ENCODE assay signal across 9 cellular contexts in genomic region chr1:210234254-210234747, GRCh38. TPM values are rescaled to one million over a fixed set of nuclear protein-coding genes. Genes with fewer than 3 reads are reported as not detected.
DNase-seq lines count a peak whose midpoint lies in the region; ATAC-seq, FAIRE-seq and TF ChIP-seq lines count a peak whose summit lies in the region.
"Had no signal": no experiment of that assay in that cellular context is flagged by ENCODE, and none has a peak within 500 bp of the region (broad histone marks: within the 10 kb centered on the region; RNA-seq: fewer than 3 reads in every experiment).

No MANE protein-coding gene starts in this region.

- 36% methylated on average over 12 of the region's 15 CpGs for WGBS in esophagus muscularis mucosa
- WGBS in prostate gland: 15% methylated on average over 15 of the region's 15 CpGs

- TF ChIP-seq EP300 in esophagus muscularis mucosa (IDR thresholded peaks at IDR 0.05): no peak

- H3K4me1 ChIP-seq in esophagus muscularis mucosa: peaks cover 36 to 77% (median 75%) of the 10 kb centered on the region in 4 donors
- H3K4me1 ChIP-seq in prostate gland (replicated peaks): no peaks in the 10 kb centered on the region
- H3K4me1 ChIP-seq in mucosa of descending colon (ENCODE audit: low read depth): no peaks in the 10 kb centered on the region

- no peak for FAIRE-seq in H54 (lab: Jason Lieb, UNC)

- H3K4me3 ChIP-seq in esophagus muscularis mucosa: peak overlapping the region; percentile 72 to 85 (median 78)
- peak overlapping the region; percentile 46 to 67 for H3K4me3 ChIP-seq in prostate gland
- no peak overlapping the region for H3K4me3 ChIP-seq in mucosa of descending colon

- H3K36me3 ChIP-seq in esophagus muscularis mucosa: no peaks in the 10 kb centered on the region
- no peaks in the 10 kb centered on the region for H3K36me3 ChIP-seq in prostate gland
- no peaks in the 10 kb centered on the region for H3K36me3 ChIP-seq in mucosa of descending colon (ENCODE audit: low read depth)

- peak overlapping the region; percentile 81 to 90 (median 88) for H3K27ac ChIP-seq in esophagus muscularis mucosa (replicated peaks in 1 of 4)
- peak overlapping the region; percentile 75 to 80 for H3K27ac ChIP-seq in prostate gland

- intact Hi-C loops in esophagus muscularis mucosa (cut with DNase I) (loop anchor here (5.0 kb wide), 1 partner anchor 58 kb away; no protein-coding TSS in a partner anchor), prostate gland (cut with DNase I) (no loop called here), mucosa of descending colon (cut with DNase I, micrococcal nuclease) (no loop called here)

- DNase-seq in DMS153 (lab: John Stamatoyannopoulos, UW) (peak; percentile 51), NCI-H2227 treated with DMSO at 0.1 percent for 48 hours (lab: John Stamatoyannopoulos, UW) (peak; percentile 76), esophagus muscularis mucosa (ENCODE audit: extremely low spot score) (peak; percentile 55), prostate gland (ENCODE audit: low spot score) (no peak), H54 (ENCODE audit: insufficient read length, low spot score) (no peak), AG20443 (ENCODE audit: low spot score) (no peak), mucosa of descending colon (no peak)
- no peak for DNase-seq in effector CD8-positive, alpha-beta T cell (lab: John Stamatoyannopoulos, UW)
- DNase-seq: SHP77 treated with DMSO at 0.1 percent for 48 hours had no signal

- peaks cover 0 to 3% (median 0%) of the 10 kb centered on the region in 4 donors for H3K27me3 ChIP-seq in esophagus muscularis mucosa
- H3K27me3 ChIP-seq in prostate gland (replicated peaks; ENCODE audit: insufficient read depth): no peaks in the 10 kb centered on the region

- H3K9me3 ChIP-seq in esophagus muscularis mucosa: no peaks in the 10 kb centered on the region
- H3K9me3 ChIP-seq in prostate gland: no peaks in the 10 kb centered on the region
- no peaks in the 10 kb centered on the region for H3K9me3 ChIP-seq in mucosa of descending colon

- no peak for ATAC-seq in mucosa of descending colon

- TF ChIP-seq POLR2A in esophagus muscularis mucosa (IDR thresholded peaks at IDR 0.05; ENCODE audit: low read depth) (no peak), prostate gland (IDR thresholded peaks at IDR 0.05) (no peak), H54 (IDR thresholded peaks at IDR 0.05; ENCODE audit: low read depth, low read length) (no peak)

- TF ChIP-seq CTCF in esophagus muscularis mucosa (IDR thresholded peaks at IDR 0.05) (no peak), prostate gland (IDR thresholded peaks at IDR 0.05) (no peak), mucosa of descending colon (IDR thresholded peaks at IDR 0.05) (no peak)

RNA-seq across cellular contexts. Expression of gene SERTAD4, which starts 1.7 kb away (rescaled TPM):
- 1 to 10 TPM; 1.8 to 2.6 (median 2.1) TPM for total RNA-seq in esophagus muscularis mucosa
- 10 to 100 TPM in 1 of 2 donors, 1 to 10 TPM in 1; 2.0 to 10.6 TPM for total RNA-seq in prostate gland
- 10 to 100 TPM in 1 of 3 donors, 1 to 10 TPM in 2; 4.2 to 17.1 (median 6.0) TPM for total RNA-seq in mucosa of descending colon

Comparison
In these comparisons a context has a peak if more than half of its experiments do, and no peak if none do; other contexts are left out.
1. DNase-seq: peak in DMS153 (single experiment), NCI-H2227 treated with DMSO at 0.1 percent for 48 hours (single experiment) and esophagus muscularis mucosa (single experiment); none in prostate gland (single experiment), effector CD8-positive, alpha-beta T cell (single experiment), H54 (single experiment), AG20443 (single experiment) and mucosa of descending colon (0 of 3).